23 cellular contexts compared by ENCODE assay signal in the genomic region with DNA sequence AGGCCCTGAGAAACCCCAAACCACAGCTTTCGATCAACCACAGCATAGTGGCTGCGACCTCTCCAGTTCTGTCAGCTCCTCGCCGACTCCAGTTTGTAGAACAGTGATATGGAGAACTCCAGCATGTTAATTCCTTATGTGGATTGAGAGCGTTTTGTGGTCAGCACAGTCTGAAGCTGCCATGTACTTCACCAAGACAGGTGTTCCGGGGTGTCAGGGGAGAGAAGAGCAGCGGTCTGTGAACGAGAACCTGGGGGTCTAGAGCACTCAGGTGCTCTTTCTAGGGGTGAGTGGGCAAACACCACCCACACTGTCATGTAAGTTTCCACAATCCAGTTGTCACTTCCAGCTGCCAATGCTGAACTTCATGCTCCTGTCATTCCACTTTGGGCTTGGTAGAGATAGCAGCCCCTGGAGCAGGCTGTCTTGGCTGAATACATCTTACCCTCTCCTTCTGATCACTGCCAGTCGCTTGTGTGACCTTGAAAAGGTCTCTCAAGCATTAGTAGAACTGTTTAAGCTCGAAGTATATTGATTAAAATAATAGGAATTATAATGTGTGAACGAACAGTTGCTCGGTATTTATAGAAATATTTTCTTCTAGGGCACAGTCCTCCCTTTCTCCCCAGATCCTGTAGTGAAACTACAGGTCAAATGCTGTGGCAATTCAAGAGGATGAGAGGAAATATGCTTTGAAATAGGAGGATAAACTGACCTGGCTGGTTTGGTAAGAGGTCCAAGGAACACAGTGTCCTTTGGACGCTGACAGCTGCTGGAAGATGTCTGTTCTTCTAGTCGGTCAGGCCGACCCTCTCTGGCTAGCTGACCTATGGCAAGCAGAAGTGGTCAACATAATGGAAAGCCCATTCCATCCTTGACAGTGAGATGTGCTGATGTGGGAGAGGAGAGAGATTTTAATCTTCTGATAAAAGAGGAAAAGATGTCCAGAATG. TPM values are rescaled to one million over a fixed set of nuclear protein-coding genes. Genes with fewer than 3 reads are reported as not detected.
DNase-seq lines count a peak whose midpoint lies in the region; ATAC-seq, FAIRE-seq and TF ChIP-seq lines count a peak whose summit lies in the region.
"Had no signal": no experiment of that assay in that cellular context is flagged by ENCODE, and none has a peak within 500 bp of the region (broad histone marks: within the 10 kb centered on the region; RNA-seq: fewer than 3 reads in every experiment).

No MANE protein-coding gene starts in this region.

- no peak overlapping the region for H3K4me3 Mint-ChIP-seq in CD4-positive, alpha-beta T cell
- H3K4me3 Mint-ChIP-seq: activated CD4-positive, alpha-beta memory T cell treated with anti-CD3 and anti-CD28 coated beads for 36 hours; activated naive CD4-positive, alpha-beta T cell treated with anti-CD3 and anti-CD28 coated beads, Interleukin-2, amount 50 U/mL, for 24 hours; activated T-cell treated with anti-CD3 and anti-CD28 coated beads, Interleukin-2, amount 50 U/mL, for 4 hours; CD8-positive, alpha-beta T cell; stimulated activated naive CD8-positive, alpha-beta T cell treated with anti-CD3 and anti-CD28 coated beads, Interleukin-15, Interleukin-2, amounts not matched to agents 100 ng/mL and 50 ng/mL, for 24 hours had no signal

- H3K36me3 Mint-ChIP-seq in CD4-positive, alpha-beta T cell (ENCODE audit: low read depth): no peaks in the 10 kb centered on the region
- H3K36me3 Mint-ChIP-seq: activated CD4-positive, alpha-beta memory T cell treated with anti-CD3 and anti-CD28 coated beads for 36 hours; activated naive CD4-positive, alpha-beta T cell treated with anti-CD3 and anti-CD28 coated beads, Interleukin-2, amount 50 U/mL, for 24 hours; CD8-positive, alpha-beta T cell had no signal

- no peaks in the 10 kb centered on the region for H3K27me3 Mint-ChIP-seq in CD4-positive, alpha-beta T cell
- H3K27me3 Mint-ChIP-seq: activated CD4-positive, alpha-beta memory T cell treated with anti-CD3 and anti-CD28 coated beads for 36 hours; activated naive CD4-positive, alpha-beta T cell treated with anti-CD3 and anti-CD28 coated beads, Interleukin-2, amount 50 U/mL, for 24 hours; stimulated activated naive CD8-positive, alpha-beta T cell treated with anti-CD3 and anti-CD28 coated beads, Interleukin-15, Interleukin-2, amounts not matched to agents 100 ng/mL and 50 ng/mL, for 24 hours had no signal

- ATAC-seq in Right ventricle myocardium inferior (peak; percentile 37), K562 (no peak)
- ATAC-seq in CD4-positive, alpha-beta T cell (ENCODE audit: poor library complexity): no peak
- ATAC-seq: activated T-cell treated with anti-CD3 and anti-CD28 coated beads, Interleukin-2, amount 50 U/mL, for 4 hours; CD8-positive, alpha-beta T cell; pancreas had no signal

- no peaks in the 10 kb centered on the region for H3K79me2 ChIP-seq in K562 (ENCODE audit: control insufficient read depth, insufficient read depth, low read length)

- in situ Hi-C loops in K562 (cut with MboI): no loop called here

- TF ChIP-seq POLR2A in K562 (conservative IDR thresholded peaks at IDR 0.05) (no peak), ovary (IDR thresholded peaks at IDR 0.05) (no peak), vagina (IDR thresholded peaks at IDR 0.05) (no peak)

- H3K9me1 ChIP-seq in K562 (ENCODE audit: control insufficient read depth, insufficient read depth, low read length): no peaks in the 10 kb centered on the region

- TF ChIP-seq RAD21 in K562 (CRISPR knock-in tag; conservative IDR thresholded peaks at IDR 0.05 in 1 of 2, IDR thresholded peaks at IDR 0.05 in 1 of 2): no peak

- H3K4me3 ChIP-seq in right atrium auricular region (no peak overlapping the region), K562 (no peak overlapping the region), ovary (no peak overlapping the region), vagina (no peak overlapping the region)
- H3K4me3 ChIP-seq: lung, pancreas, skin epidermis had no signal

- H3K36me3 ChIP-seq in right atrium auricular region (no peaks in the 10 kb centered on the region), K562 (ENCODE audit: control insufficient read depth, insufficient read depth, low read length) (no peaks in the 10 kb centered on the region), ovary (no peaks in the 10 kb centered on the region), vagina (no peaks in the 10 kb centered on the region)
- H3K36me3 ChIP-seq: pancreas had no signal

- CTCF ChIA-PET in K562 (lab: Yijun Ruan, JAX; ENCODE audit: low intra/inter-chr PET ratio): no interaction called here
- CTCF ChIA-PET in CD4-positive, alpha-beta T cell (lab: Charles Lee): interaction anchor here (0.6 kb wide), 1 partner anchor 658 kb away, joined by 4 read pairs; no protein-coding TSS in a partner anchor

- H3K27ac ChIP-seq in right atrium auricular region: peak overlapping the region in 1 of 2 donors; percentile 9
- no peak overlapping the region for H3K27ac ChIP-seq in K562 (ENCODE audit: extremely low read depth, low read depth, low read length)
- peak overlapping the region in 1 of 2 donors; percentile 0 for H3K27ac ChIP-seq in ovary
- H3K27ac ChIP-seq in vagina: peak overlapping the region; percentile 33
- no peak overlapping the region for H3K27ac ChIP-seq in CD4-positive, alpha-beta T cell (ENCODE audit: low read depth, low read length)
- H3K27ac ChIP-seq: pancreas, skin epidermis had no signal

- no peak for DNase-seq in Right ventricle myocardium inferior (ENCODE audit: missing footprints)
- no peak for DNase-seq in right atrium auricular region (ENCODE audit: low spot score)
- DNase-seq in K562 (ENCODE audit: extremely low read depth in 1 of 4, low spot score in 3 of 4): no peak
- DNase-seq in ovary: peak in 4 of 5 donors; percentile 38 to 81 (median 62)
- no peak for DNase-seq in vagina (ENCODE audit: extremely low spot score in 2 of 2)
- DNase-seq in CD4-positive, alpha-beta T cell: no peak
- no peak for DNase-seq in UCSD-AML1 (lab: John Stamatoyannopoulos, UW; ENCODE audit: unreplicated experiment)
- DNase-seq in AG20443 (ENCODE audit: low spot score): no peak
- DNase-seq: activated CD4-positive, alpha-beta memory T cell treated with anti-CD3 and anti-CD28 coated beads for 36 hours; activated T-cell treated with anti-CD3 and anti-CD28 coated beads, Interleukin-2, amount 50 U/mL, for 4 hours; CD8-positive, alpha-beta T cell; Kasumi-1; NCI-H526 treated with DMSO at 0.1 percent for 48 hours; pancreas; SHP77 treated with DMSO at 0.1 percent for 48 hours; stimulated activated CD4-positive, alpha-beta T cell treated with anti-CD3 and anti-CD28 coated beads, Interleukin-2, amount 100 ng/mL, for 48 hours; T-helper 1 cell had no signal

- WGBS in K562 (ENCODE audit: insufficient coverage, low coverage, missing lambda C conversion rate): 31% methylated on average over 12 of the region's 15 CpGs
- 46 to 48% (median 46%) methylated on average over 15 of the region's 15 CpGs for WGBS in ovary, 3 donors

- no peak for FAIRE-seq in K562 (lab: Jason Lieb, UNC)
- FAIRE-seq: colon, H1, pancreas had no signal

- H4K20me1 ChIP-seq in K562 (replicated peaks; ENCODE audit: control insufficient read depth, insufficient read depth, low read length): no peaks in the 10 kb centered on the region

- no TSS peak for BruUV-seq in K562 (replicated peaks; lab: Mats Ljungman, UMichigan)

- TF ChIP-seq EP300 in K562 (IDR thresholded peaks at IDR 0.05; ENCODE audit: low read length) (no peak), ovary (IDR thresholded peaks at IDR 0.05) (no peak)

- no peak for TF ChIP-seq CTCF in right atrium auricular region (IDR thresholded peaks at IDR 0.05)
- TF ChIP-seq CTCF in K562 (IDR thresholded peaks at IDR 0.05 in 2 of 3, conservative IDR thresholded peaks at IDR 0.05 in 1 of 3; ENCODE audit: insufficient read depth in 2 of 3, low read depth in 1 of 3, low read length in 3 of 3): no peak
- no peak for TF ChIP-seq CTCF in ovary (IDR thresholded peaks at IDR 0.05)
- TF ChIP-seq CTCF in vagina (IDR thresholded peaks at IDR 0.05): no peak
- TF ChIP-seq CTCF in CD4-positive, alpha-beta T cell (IDR thresholded peaks at IDR 0.05): no peak

- peaks cover 0 to 4% of the 10 kb centered on the region in 2 donors for H3K4me1 ChIP-seq in right atrium auricular region
- no peaks in the 10 kb centered on the region; a peak in 3 of 5 replicates for H3K4me1 ChIP-seq in K562 (replicated peaks in 1 of 2; ENCODE audit: control insufficient read depth in 2 of 2, insufficient read depth in 2 of 2, low read length in 2 of 2)
- peaks cover 7% of the 10 kb centered on the region for H3K4me1 ChIP-seq in ovary (ENCODE audit: insufficient read depth)
- H3K4me1 ChIP-seq in vagina: peaks cover 14% of the 10 kb centered on the region
- H3K4me1 ChIP-seq: pancreas had no signal

- H3K27me3 ChIP-seq in right atrium auricular region (no peaks in the 10 kb centered on the region), K562 (ENCODE audit: control insufficient read depth in 2 of 2, insufficient read depth in 2 of 2, low read length in 2 of 2) (no peaks in the 10 kb centered on the region), ovary (no peaks in the 10 kb centered on the region), vagina (no peaks in the 10 kb centered on the region)
- H3K27me3 ChIP-seq in CD4-positive, alpha-beta T cell (ENCODE audit: control insufficient read depth, insufficient read depth, low read length): no peaks in the 10 kb centered on the region
- H3K27me3 ChIP-seq: pancreas had no signal

- 0 out of 2 replicates have a peak overlapping the region, but pooled peaks have one; percentile 39 for H2AFZ ChIP-seq in K562 (ENCODE audit: low read depth, low read length)

- H3K9ac ChIP-seq in K562 (ENCODE audit: insufficient read depth in 1 of 2, low read depth in 2 of 2, low read length in 2 of 2): no peak overlapping the region

- POLR2A ChIA-PET in K562 (lab: Yijun Ruan, JAX): interaction anchor here (0.6 to 1.3 kb wide), 5 partner anchors 9 to 298 kb away, joined by 3 to 4 read pairs (median 3); no protein-coding TSS in a partner anchor
- POLR2A ChIA-PET in CD4-positive, alpha-beta T cell (lab: Charles Lee): no interaction called here

- no peak overlapping the region for H3K27ac Mint-ChIP-seq in CD4-positive, alpha-beta T cell
- H3K27ac Mint-ChIP-seq: activated CD4-positive, alpha-beta memory T cell treated with anti-CD3 and anti-CD28 coated beads for 36 hours; activated naive CD4-positive, alpha-beta T cell treated with anti-CD3 and anti-CD28 coated beads, Interleukin-2, amount 50 U/mL, for 24 hours; CD8-positive, alpha-beta T cell; stimulated activated naive CD8-positive, alpha-beta T cell treated with anti-CD3 and anti-CD28 coated beads, Interleukin-15, Interleukin-2, amounts not matched to agents 100 ng/mL and 50 ng/mL, for 24 hours had no signal

- H3K9me3 ChIP-seq in right atrium auricular region (no peaks in the 10 kb centered on the region), K562 (replicated peaks; ENCODE audit: control insufficient read depth, insufficient read depth, low read depth, low read length) (no peaks in the 10 kb centered on the region), ovary (no peaks in the 10 kb centered on the region), vagina (no peaks in the 10 kb centered on the region)
- H3K9me3 ChIP-seq in CD4-positive, alpha-beta T cell (ENCODE audit: control insufficient read depth, low read length): no peaks in the 10 kb centered on the region
- H3K9me3 ChIP-seq: pancreas had no signal

- no peaks in the 10 kb centered on the region for H3K9me3 Mint-ChIP-seq in CD4-positive, alpha-beta T cell
- H3K9me3 Mint-ChIP-seq: activated CD4-positive, alpha-beta memory T cell treated with anti-CD3 and anti-CD28 coated beads for 36 hours; activated naive CD4-positive, alpha-beta T cell treated with anti-CD3 and anti-CD28 coated beads, Interleukin-2, amount 50 U/mL, for 24 hours; activated T-cell treated with anti-CD3 and anti-CD28 coated beads, Interleukin-2, amount 50 U/mL, for 4 hours; CD8-positive, alpha-beta T cell; stimulated activated naive CD8-positive, alpha-beta T cell treated with anti-CD3 and anti-CD28 coated beads, Interleukin-15, Interleukin-2, amounts not matched to agents 100 ng/mL and 50 ng/mL, for 24 hours had no signal

- H3K4me2 ChIP-seq in K562 (ENCODE audit: insufficient read depth, low read length): no peak overlapping the region

- intact Hi-C loops in Right ventricle myocardium inferior (cut with DNase I): no loop called here
- intact Hi-C loops in K562 (cut with micrococcal nuclease): no loop called here
- intact Hi-C loops in ovary (cut with DNase I): no loop called here
- intact Hi-C loops in vagina (cut with DNase I): no loop called here
- intact Hi-C loops in CD4-positive, alpha-beta T cell (cut with DNase I, micrococcal nuclease): no loop called here

- H3K4me1 Mint-ChIP-seq in CD4-positive, alpha-beta T cell (ENCODE audit: low read depth): no peaks in the 10 kb centered on the region
- H3K4me1 Mint-ChIP-seq: activated naive CD4-positive, alpha-beta T cell treated with anti-CD3 and anti-CD28 coated beads, Interleukin-2, amount 50 U/mL, for 24 hours had no signal

RNA-seq across cellular contexts. Expression of a gene that starts 15.8 kb away (rescaled TPM):
- total RNA-seq in Right ventricle myocardium inferior (92.1 TPM), right atrium auricular region (10 to 100 TPM; 37.0 to 67.5 TPM), K562 (2014; rRNA removed) (40.9 and 63.6 TPM in 2 replicates), K562 (2014; rRNA removed; fragmentation: Illumina TruSeq; extraction: Trizol) (38.3 and 40.5 TPM in 2 replicates), K562 (2015; rRNA removed; fragmentation: Illumina TruSeq; extraction: Trizol) (50.3 and 52.1 TPM in 2 replicates), K562 (2021) (88.8 and 96.5 TPM in 2 replicates), ovary (100 to 1,000 TPM in 5 of 7 donors, 10 to 100 TPM in 2; 48.4 to 168 (median 109) TPM), vagina (71.7 TPM)
- 73.6 and 82.8 TPM in 2 replicates for total RNA-seq in K562 (2011; cell fraction: chromatin; rRNA removed; ENCODE audit: low replicate concordance)
- 44.7 and 51.0 TPM in 2 replicates for total RNA-seq in K562 (2011; cell fraction: nucleolus; rRNA removed)
- total RNA-seq in K562 (2011; cell fraction: nucleoplasm; rRNA removed): 59.2 and 80.7 TPM in 2 replicates
- polyA plus RNA-seq in K562 (2011; rRNA removed) (51.6 and 55.3 TPM in 2 replicates), K562 (2014; fragmentation: Illumina TruSeq; extraction: Trizol) (63.3 and 84.7 TPM in 2 replicates), K562 (2014; fragmentation: Nextera tagmentation; extraction: Ambion mirVana) (10 to 100 TPM; 15.4 to 32.7 TPM), K562 (2014; rRNA removed) (63.0 and 81.9 TPM in 2 replicates), ovary (100 to 1,000 TPM in 1 of 2 donors, 10 to 100 TPM in 1; 64.1 to 111 TPM)
- polyA plus RNA-seq in K562 (2011; cell fraction: cytosol; rRNA removed): 34.4 and 50.1 TPM in 2 replicates
- 107 and 161 TPM in 2 replicates for polyA plus RNA-seq in K562 (2011; cell fraction: nucleus; rRNA removed)
- 36.0 and 46.4 TPM in 2 replicates for polyA plus RNA-seq in K562 (2012)
- polyA minus RNA-seq in K562 (2011; rRNA and poly(A)+ RNA removed): 42.4 and 43.0 TPM in 2 replicates
- 19.2 and 19.5 TPM in 2 replicates for polyA minus RNA-seq in K562 (2011; cell fraction: cytosol; rRNA and poly(A)+ RNA removed)
- polyA minus RNA-seq in K562 (2011; cell fraction: nucleus; rRNA and poly(A)+ RNA removed): 35.8 and 40.4 TPM in 2 replicates
- total RNA-seq in CD4-positive, alpha-beta T cell: 100 to 1,000 TPM; 159 to 171 TPM

Comparison
In these comparisons a context has a peak if more than half of its experiments do, and no peak if none do; other contexts are left out.
1. DNase-seq: peak in ovary (4 of 5); none in Right ventricle myocardium inferior (single experiment), right atrium auricular region (single experiment), K562 (0 of 4), vagina (0 of 2), CD4-positive, alpha-beta T cell (0 of 10), UCSD-AML1 (single experiment) and AG20443 (single experiment).